ENCODE assay signal across 10 cellular contexts in genomic region chr4:103996059-103996458, GRCh38.
A peak's percentile ranks its signal among the peaks of the same experiment; 100 is the strongest.
DNase-seq lines count a peak whose midpoint lies in the region; TF ChIP-seq lines count a peak whose summit lies in the region.
"Had no signal": no experiment of that assay in that cellular context is flagged by ENCODE, and none has a peak within 500 bp of the region (broad histone marks: within the 10 kb centered on the region; RNA-seq: fewer than 3 reads in every experiment).

No MANE protein-coding gene starts in this region.

- intact Hi-C loops in MCF 10A (cut with micrococcal nuclease) = loop anchor here (1.0 to 10.0 kb wide), 5 partner anchors 69 to 1716 kb away; no protein-coding TSS in a partner anchor

- DNase-seq in ELR (ENCODE audit: low read depth) = peak; percentile 20
- peak; percentile 52 for DNase-seq in NCI-H2227 treated with DMSO at 0.1 percent for 48 hours (lab: John Stamatoyannopoulos, UW)
- peak; percentile 75 for DNase-seq in MCF 10A (ENCODE audit: unreplicated experiment)
- DNase-seq in midbrain (lab: John Stamatoyannopoulos, UW) = peak; percentile 67
- no peak for DNase-seq in stimulated activated naive CD4-positive, alpha-beta T cell (lab: John Stamatoyannopoulos, UW)
- DNase-seq in Kasumi-1 (lab: John Stamatoyannopoulos, UW) = no peak
- no peak for DNase-seq in coronary artery (ENCODE audit: low spot score)
- no peak for DNase-seq in AG20443 (ENCODE audit: low spot score)
- DNase-seq: NCI-H2171 treated with DMSO at 0.1 percent for 48 hours had no signal

- H3K27me3 Mint-ChIP-seq in MCF 10A (ENCODE audit: insufficient read depth, unreplicated experiment) = no peaks in the 10 kb centered on the region

- peak; percentile 35 for TF ChIP-seq CTCF in MCF 10A (IDR thresholded peaks at IDR 0.05; ENCODE audit: unreplicated experiment)
- no peak for TF ChIP-seq CTCF in coronary artery (IDR thresholded peaks at IDR 0.05)

- H3K36me3 Mint-ChIP-seq in MCF 10A (ENCODE audit: insufficient read depth, unreplicated experiment) = no peaks in the 10 kb centered on the region

- POLR2A ChIA-PET in MCF 10A (lab: Yijun Ruan, JAX) = interaction anchor here (0.9 to 1.7 kb wide), 6 partner anchors 16 to 1713 kb away, joined by 3 to 15 read pairs (median 4); partner anchors contain the start of gene PPA2

- H3K4me3 Mint-ChIP-seq in MCF 10A (ENCODE audit: unreplicated experiment) = peak overlapping the region; percentile 47

- no TSS peak for BruUV-seq in MCF 10A (replicated peaks; lab: Mats Ljungman, UMichigan)

- H3K27ac ChIP-seq in coronary artery = no peak overlapping the region
- H3K27ac ChIP-seq: upper lobe of left lung had no signal

- H3K4me1 Mint-ChIP-seq in MCF 10A (ENCODE audit: insufficient read depth, unreplicated experiment) = peaks cover 26% of the 10 kb centered on the region

- CTCF ChIA-PET in MCF 10A (lab: Yijun Ruan, JAX) = interaction anchor here (0.6 to 1.5 kb wide), 10 partner anchors 15 to 1718 kb away, joined by 3 to 11 read pairs (median 4); partner anchors contain the start of gene PPA2

- H3K4me3 ChIP-seq in coronary artery = no peak overlapping the region
- H3K4me3 ChIP-seq: upper lobe of left lung had no signal

- H3K9me3 Mint-ChIP-seq in MCF 10A (ENCODE audit: unreplicated experiment) = peaks cover 8% of the 10 kb centered on the region

- peak overlapping the region; percentile 92 for H3K27ac Mint-ChIP-seq in MCF 10A (ENCODE audit: low read depth, unreplicated experiment)

Comparison
In these comparisons a context has a peak if more than half of its experiments do, and no peak if none do; other contexts are left out.
1. DNase-seq: peak in ELR (single experiment), NCI-H2227 treated with DMSO at 0.1 percent for 48 hours (single experiment), MCF 10A (single experiment) and midbrain (single experiment); none in stimulated activated naive CD4-positive, alpha-beta T cell (0 of 6), Kasumi-1 (0 of 2), coronary artery (single experiment) and AG20443 (single experiment).